ENCODE assay signal across 25 cellular contexts in the genomic region with DNA sequence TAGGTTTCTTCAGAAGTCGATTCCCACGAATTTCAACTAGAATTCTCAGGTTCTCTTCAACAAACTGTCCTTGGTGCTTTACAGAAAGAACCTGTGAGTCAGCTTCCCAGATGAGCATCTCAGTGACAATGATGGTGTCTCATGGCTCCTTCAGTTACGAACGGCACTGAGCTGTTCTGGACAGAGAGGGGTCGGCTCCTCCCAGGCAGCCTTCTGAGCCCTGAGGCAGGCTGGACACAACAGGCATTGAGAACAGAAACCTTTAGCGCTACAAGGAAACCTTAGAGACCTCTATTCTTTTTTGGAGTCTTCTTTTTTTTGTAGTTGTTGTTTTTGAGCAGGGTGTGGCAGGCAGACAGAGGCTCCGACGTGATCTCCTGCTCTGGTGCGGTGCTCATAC. TPM values are rescaled to one million over a fixed set of nuclear protein-coding genes. Genes with fewer than 3 reads are reported as not detected.
"Had no signal": no experiment of that assay in that cellular context is flagged by ENCODE, and none has a peak within 500 bp of the region (broad histone marks: within the 10 kb centered on the region; RNA-seq: fewer than 3 reads in every experiment).

No MANE protein-coding gene starts in this region.

- FAIRE-seq: K562 had no signal

- H3K27ac Mint-ChIP-seq: IgD-negative memory B cell had no signal

- H3K4me3 ChIP-seq: K562, SJCRH30 had no signal

- DNase-seq: Kasumi-1, MV-4-11, NCI-H1048, NCI-H1105, NCI-H1417 treated with DMSO at 0.1 percent for 48 hours, NCI-H146, NCI-H1694 treated with DMSO at 0.1 percent for 48 hours, NCI-H1930, NCI-H2081, NCI-H2107, NCI-H2227 treated with DMSO at 0.1 percent for 48 hours, NCI-H524, NCI-H69, NCI-H774, PC-3, SHP77 treated with DMSO at 0.1 percent for 48 hours, SJCRH30 had no signal

- H3K27me3 ChIP-seq: SJCRH30 had no signal

- H3K9ac ChIP-seq: KMS-11 had no signal

- ATAC-seq: K562, Panc1, PC-3, Right ventricle myocardium inferior, SK-N-SH treated with all-trans-retinoic acid at 6 μM for 48 hours had no signal

- H3K36me3 ChIP-seq: SJCRH30 had no signal

- H3K9me3 ChIP-seq: SJCRH30 had no signal

- H3K4me3 Mint-ChIP-seq: IgD-negative memory B cell had no signal

- H3K27ac ChIP-seq: KMS-11, SJCRH30 had no signal

- H3K4me2 ChIP-seq: KMS-11 had no signal

RNA-seq across cellular contexts. Expression of a gene that starts 35.1 kb away (rescaled TPM):
- total RNA-seq: K562, M059J, NCI-H460, PC-3 had no signal
